ENCODE assay signal across 13 cellular contexts in genomic region chr1:151510020-151510405, GRCh38. TPM values are rescaled to one million over a fixed set of nuclear protein-coding genes. Genes with fewer than 3 reads are reported as not detected.
A peak's percentile ranks its signal among the peaks of the same experiment; 100 is the strongest.
DNase-seq lines count a peak whose midpoint lies in the region; ATAC-seq and TF ChIP-seq lines count a peak whose summit lies in the region.
"Had no signal": no experiment of that assay in that cellular context is flagged by ENCODE, and none has a peak within 500 bp of the region (broad histone marks: within the 10 kb centered on the region; RNA-seq: fewer than 3 reads in every experiment).

No MANE protein-coding gene starts in this region.

- TF ChIP-seq POLR2A in IMR-90 (IDR thresholded peaks at IDR 0.05; ENCODE audit: low read depth, low read length) (no peak), thyroid gland (IDR thresholded peaks at IDR 0.05) (no peak)

- H3K14ac ChIP-seq in IMR-90 (replicated peaks; ENCODE audit: low read depth, low read length) = no peak overlapping the region

- intact Hi-C loops in CD8-positive, alpha-beta T cell (cut with DNase I, micrococcal nuclease) = loop anchor here in 1 of 2 experiments (5.0 kb wide), 1 partner anchor 68 kb away; no protein-coding TSS in a partner anchor
- intact Hi-C loops in IMR-90 (cut with micrococcal nuclease) = loop anchor here (5.0 kb wide), 1 partner anchor 38 kb away; no protein-coding TSS in a partner anchor
- intact Hi-C loops in thyroid gland (cut with DNase I) = no loop called here

- no peak overlapping the region for H3K9ac ChIP-seq in IMR-90 (ENCODE audit: low read depth, low read length)

- POLR2A ChIA-PET in CD8-positive, alpha-beta T cell (lab: Charles Lee) = interaction anchor here (0.6 to 2.1 kb wide), 2 partner anchors 30 to 45 kb away, joined by 4 to 12 read pairs; partner anchors contain the start of gene TUFT1
- POLR2A ChIA-PET in IMR-90 (lab: Charles Lee; ENCODE audit: unreplicated experiment) = no interaction called here

- no peaks in the 10 kb centered on the region for H3K36me3 Mint-ChIP-seq in CD8-positive, alpha-beta T cell

- H3K27ac ChIP-seq in CD8-positive, alpha-beta T cell (ENCODE audit: low read depth, low read length) = no peak overlapping the region
- H3K27ac ChIP-seq in IMR-90 (ENCODE audit: insufficient read depth, low read length) (no peak overlapping the region), cingulate gyrus (ENCODE audit: low read depth, low read length) (peak overlapping the region; percentile 12), muscle layer of duodenum (ENCODE audit: low read length) (peak overlapping the region; percentile 58), thyroid gland (no peak overlapping the region), coronary artery (no peak overlapping the region)

- no peak overlapping the region for H2BK5ac ChIP-seq in IMR-90 (ENCODE audit: low read depth, low read length, poor library complexity, severe bottlenecking)

- no peak overlapping the region for H2BK120ac ChIP-seq in IMR-90 (ENCODE audit: low read depth, low read length)

- peaks cover 28% of the 10 kb centered on the region for H3K4me1 Mint-ChIP-seq in CD8-positive, alpha-beta T cell (ENCODE audit: low read depth)

- no peak overlapping the region for H3K27ac Mint-ChIP-seq in CD8-positive, alpha-beta T cell

- H3K9me1 ChIP-seq in IMR-90 (ENCODE audit: insufficient read depth, low read length) = 0 out of 2 replicates have a peak, but pooled peaks cover 3% of the 10 kb centered on the region

- H3K4me3 Mint-ChIP-seq in CD8-positive, alpha-beta T cell = peak overlapping the region; percentile 94

- no peak overlapping the region for H4K8ac ChIP-seq in IMR-90 (ENCODE audit: low read depth in 2 of 2, low read length in 2 of 2)

- H3K36me3 ChIP-seq in CD8-positive, alpha-beta T cell (ENCODE audit: insufficient read depth, low read length) = no peaks in the 10 kb centered on the region
- H3K36me3 ChIP-seq in IMR-90 (ENCODE audit: control insufficient read depth, insufficient read depth, low read length) (no peaks in the 10 kb centered on the region), muscle layer of duodenum (ENCODE audit: control insufficient read depth in 1 of 2, insufficient read depth in 2 of 2, low read length in 2 of 2) (no peaks in the 10 kb centered on the region), thyroid gland (no peaks in the 10 kb centered on the region)
- H3K36me3 ChIP-seq: gastroesophageal sphincter, WERI-Rb-1 had no signal

- peaks cover 21% of the 10 kb centered on the region for H3K4me1 ChIP-seq in CD8-positive, alpha-beta T cell (ENCODE audit: insufficient read depth, low read length)
- peaks cover 4% of the 10 kb centered on the region for H3K4me1 ChIP-seq in IMR-90 (ENCODE audit: control insufficient read depth, insufficient read depth, low read length)
- H3K4me1 ChIP-seq in muscle layer of duodenum (ENCODE audit: control insufficient read depth in 1 of 2, insufficient read depth in 2 of 2, low read length in 2 of 2) = peaks cover 11 to 17% of the 10 kb centered on the region in 2 donors
- peaks cover 27 to 33% of the 10 kb centered on the region in 2 donors for H3K4me1 ChIP-seq in thyroid gland

- H2BK15ac ChIP-seq in IMR-90 (ENCODE audit: low read depth, low read length) = no peak overlapping the region

- no peaks in the 10 kb centered on the region for H3K27me3 ChIP-seq in CD8-positive, alpha-beta T cell (ENCODE audit: insufficient read depth, low read length)
- H3K27me3 ChIP-seq in IMR-90 (ENCODE audit: control insufficient read depth, insufficient read depth, low read length) = peaks cover 33% of the 10 kb centered on the region
- H3K27me3 ChIP-seq in muscle layer of duodenum (ENCODE audit: low read depth, low read length) = no peaks in the 10 kb centered on the region
- H3K27me3 ChIP-seq in thyroid gland = no peaks in the 10 kb centered on the region
- H3K27me3 ChIP-seq: body of pancreas had no signal

- H3K18ac ChIP-seq in IMR-90 (ENCODE audit: low read depth, low read length) = no peak overlapping the region

- H3K9me3 ChIP-seq in CD8-positive, alpha-beta T cell (ENCODE audit: low read length) = no peaks in the 10 kb centered on the region
- no peaks in the 10 kb centered on the region for H3K9me3 ChIP-seq in IMR-90 (ENCODE audit: control insufficient read depth, insufficient read depth, low read length)
- H3K9me3 ChIP-seq in muscle layer of duodenum (ENCODE audit: control insufficient read depth in 1 of 2, low read length in 2 of 2) = no peaks in the 10 kb centered on the region
- H3K9me3 ChIP-seq in thyroid gland = no peaks in the 10 kb centered on the region
- H3K9me3 ChIP-seq: body of pancreas, gastroesophageal sphincter had no signal

- in situ Hi-C loops in IMR-90 (cut with MboI; ENCODE audit: low sequenced_read_pairs) = no loop called here

- dilution Hi-C loops in IMR-90 (cut with HindIII; ENCODE audit: low sequenced_read_pairs, unreplicated experiment) = no loop called here

- peak overlapping the region; percentile 35 for H2AFZ ChIP-seq in IMR-90 (replicated peaks; ENCODE audit: low read length, poor library complexity)

- no peak for TF ChIP-seq RAD21 in IMR-90 (IDR thresholded peaks at IDR 0.05; ENCODE audit: low read length)

- H3K79me1 ChIP-seq in IMR-90 (ENCODE audit: low read depth in 1 of 2, low read length in 2 of 2) = no peaks in the 10 kb centered on the region

- no peak overlapping the region for H3K23ac ChIP-seq in IMR-90 (ENCODE audit: low read depth, low read length)

- no peak overlapping the region for H3K4ac ChIP-seq in IMR-90 (ENCODE audit: low read depth, low read length)

- H4K5ac ChIP-seq in IMR-90 (ENCODE audit: low read depth, low read length) = no peak overlapping the region

- WGBS in IMR-90 (ENCODE audit: extremely low coverage in 2 of 2, insufficient read length in 1 of 2), 2 experiments = no CpG with 5 or more reads among the region's 9 CpGs
- WGBS in thyroid gland, 2 donors = 33 to 36% methylated on average over 9 of the region's 9 CpGs

- no peaks in the 10 kb centered on the region for H3K9me3 Mint-ChIP-seq in CD8-positive, alpha-beta T cell

- no peak overlapping the region for H4K91ac ChIP-seq in IMR-90 (ENCODE audit: insufficient read depth, low read depth, low read length)

- no peak overlapping the region for H3K4me2 ChIP-seq in IMR-90 (ENCODE audit: low read depth, low read length)

- CTCF ChIA-PET in CD8-positive, alpha-beta T cell (lab: Charles Lee) = interaction anchor here (1.4 kb wide), 1 partner anchor 8 kb away, joined by 5 read pairs; no protein-coding TSS in a partner anchor
- CTCF ChIA-PET in IMR-90 (lab: Yijun Ruan, JAX) = no interaction called here

- H2BK20ac ChIP-seq in IMR-90 (ENCODE audit: low read depth, low read length) = no peak overlapping the region

- no peak overlapping the region for H2AK9ac ChIP-seq in IMR-90 (replicated peaks; ENCODE audit: low read depth, low read length, poor library complexity)

- H3K27me3 Mint-ChIP-seq in CD8-positive, alpha-beta T cell (ENCODE audit: low read depth) = no peaks in the 10 kb centered on the region

- H4K20me1 ChIP-seq in IMR-90 (ENCODE audit: insufficient read depth, low read length) = no peaks in the 10 kb centered on the region

- no peak overlapping the region for H2AK5ac ChIP-seq in IMR-90 (ENCODE audit: low read depth, low read length)

- TF ChIP-seq CTCF in CD8-positive, alpha-beta T cell (IDR thresholded peaks at IDR 0.05) = no peak
- TF ChIP-seq CTCF in IMR-90 (conservative IDR thresholded peaks at IDR 0.05; ENCODE audit: low read depth, low read length) (no peak), thyroid gland (IDR thresholded peaks at IDR 0.05) (no peak), coronary artery (IDR thresholded peaks at IDR 0.05) (no peak)

- no TSS peak for BruUV-seq in IMR-90 (replicated peaks; lab: Mats Ljungman, UMichigan)

- H3K4me3 ChIP-seq in CD8-positive, alpha-beta T cell (ENCODE audit: low read depth, low read length) = no peak overlapping the region
- no peak overlapping the region for H3K4me3 ChIP-seq in IMR-90 (ENCODE audit: insufficient read depth, low read depth, low read length)
- no peak overlapping the region for H3K4me3 ChIP-seq in muscle layer of duodenum (ENCODE audit: low read depth in 1 of 2, low read length in 2 of 2)
- H3K4me3 ChIP-seq in thyroid gland (replicated peaks in 1 of 3) = no peak overlapping the region
- H3K4me3 ChIP-seq in coronary artery = no peak overlapping the region

- ATAC-seq in CD8-positive, alpha-beta T cell = no peak
- no peak for ATAC-seq in IMR-90 (ENCODE audit: low read depth)
- no peak for ATAC-seq in HG03135 (IDR thresholded peaks at IDR 0.05; ENCODE audit: unreplicated experiment)
- ATAC-seq: body of pancreas, gastroesophageal sphincter had no signal

- DNase-seq in CD8-positive, alpha-beta T cell = no peak
- no peak for DNase-seq in IMR-90
- no peak for DNase-seq in NOMO-1 treated with DMSO at 0.1 percent for 48 hours (lab: John Stamatoyannopoulos, UW; ENCODE audit: unreplicated experiment)
- DNase-seq in thyroid gland = no peak
- DNase-seq in coronary artery (ENCODE audit: low spot score) = no peak
- DNase-seq: body of pancreas, DMS79 treated with DMSO at 0.1 percent for 48 hours, NCI-H69, WERI-Rb-1 had no signal

- no peak overlapping the region for H3K56ac ChIP-seq in IMR-90 (ENCODE audit: extremely low read depth, insufficient read depth, low read length)

TF ChIP-seq in IMR-90, 13 proteins besides CTCF, POLR2A, EP300 and RAD21 (continues in another document):
- TF ChIP-seq CHD1 (IDR thresholded peaks at IDR 0.05; ENCODE audit: low read depth, low read length) (no peak), FOS (IDR thresholded peaks at IDR 0.05; ENCODE audit: low read depth, low read length) (no peak), SMC3 (IDR thresholded peaks at IDR 0.05; ENCODE audit: low read depth, low read length) (no peak), RCOR1 (IDR thresholded peaks at IDR 0.05; ENCODE audit: insufficient replicate concordance, low read length) (no peak), BHLHE40 (IDR thresholded peaks at IDR 0.05; ENCODE audit: low read depth, low read length) (no peak)

RNA-seq across cellular contexts. Expression of gene CGN, which starts 1.2 kb away (rescaled TPM):
- under 1 TPM; 0.28 to 0.49 TPM for total RNA-seq in CD8-positive, alpha-beta T cell
- total RNA-seq in IMR-90 (2012; rRNA removed) = 0.28 and 0.36 TPM in 2 replicates
- polyA plus RNA-seq in IMR-90 (2012; rRNA removed) = 0.34 and 0.36 TPM in 2 replicates
- polyA plus RNA-seq in IMR-90 (2012; cell fraction: cytosol; rRNA removed) = 0.10 and 0.20 TPM in 2 replicates
- 0.84 and 1.3 TPM in 2 replicates for polyA plus RNA-seq in IMR-90 (2012; cell fraction: nucleus; rRNA removed; ENCODE audit: low replicate concordance)
- 10 to 100 TPM in 1 of 4 donors, 1 to 10 TPM in 3; 7.7 to 14.9 (median 8.7) TPM for total RNA-seq in thyroid gland

RNA-seq across cellular contexts. Expression of gene TUFT1, which starts 30.1 kb away (rescaled TPM):
- total RNA-seq in CD8-positive, alpha-beta T cell = 1 to 10 TPM; 8.5 TPM
- total RNA-seq in IMR-90 (2012; rRNA removed) (30.3 and 33.3 TPM in 2 replicates), thyroid gland (1 to 10 TPM; 4.0 to 8.8 (median 5.0) TPM)
- 18.4 and 21.2 TPM in 2 replicates for polyA plus RNA-seq in IMR-90 (2012; rRNA removed)
- 9.3 and 11.8 TPM in 2 replicates for polyA plus RNA-seq in IMR-90 (2012; cell fraction: cytosol; rRNA removed)
- polyA plus RNA-seq in IMR-90 (2012; cell fraction: nucleus; rRNA removed; ENCODE audit: low replicate concordance) = 21.8 and 50.3 TPM in 2 replicates

RNA-seq across cellular contexts. Expression of gene POGZ, which starts 50.7 kb away (rescaled TPM):
- 10 to 100 TPM; 85.4 to 88.0 TPM for total RNA-seq in CD8-positive, alpha-beta T cell
- total RNA-seq in IMR-90 (2012; rRNA removed) (15.0 and 20.8 TPM in 2 replicates), thyroid gland (100 to 1,000 TPM in 1 of 4 donors, 10 to 100 TPM in 3; 66.0 to 103 (median 88.3) TPM)
- 27.4 and 33.5 TPM in 2 replicates for polyA plus RNA-seq in IMR-90 (2012; rRNA removed)
- 7.6 and 11.1 TPM in 2 replicates for polyA plus RNA-seq in IMR-90 (2012; cell fraction: cytosol; rRNA removed)
- 108 and 190 TPM in 2 replicates for polyA plus RNA-seq in IMR-90 (2012; cell fraction: nucleus; rRNA removed; ENCODE audit: low replicate concordance)

Comparison
In these comparisons a context has a peak if more than half of its experiments do, and no peak if none do; other contexts are left out.
1. H3K27ac ChIP-seq: peak in cingulate gyrus (single experiment) and muscle layer of duodenum (single experiment); none in CD8-positive, alpha-beta T cell (single experiment), IMR-90 (single experiment), thyroid gland (0 of 3) and coronary artery (0 of 2).